Comparison of ENCODE assay signal across 9 cellular contexts in the genomic region with DNA sequence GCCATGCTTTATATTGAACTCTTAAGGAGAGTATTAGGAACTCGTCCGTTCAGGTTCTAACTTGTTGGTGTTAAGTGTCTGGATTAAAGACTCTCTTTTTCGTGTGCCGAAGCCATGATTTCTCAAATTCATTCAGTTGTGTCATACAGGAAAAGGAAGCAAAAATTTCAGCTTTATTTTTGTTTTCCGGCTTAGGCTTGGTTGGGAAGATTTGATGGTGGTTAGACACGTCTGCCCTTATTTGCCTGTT. TPM values are rescaled to one million over a fixed set of nuclear protein-coding genes. Genes with fewer than 3 reads are reported as not detected.
DNase-seq lines count a peak whose midpoint lies in the region; ATAC-seq, FAIRE-seq and TF ChIP-seq lines count a peak whose summit lies in the region.
"Had no signal": no experiment of that assay in that cellular context is flagged by ENCODE, and none has a peak within 500 bp of the region (broad histone marks: within the 10 kb centered on the region; RNA-seq: fewer than 3 reads in every experiment).

No MANE protein-coding gene starts in this region.

- TF ChIP-seq CTCF in bronchial epithelial cell (IDR thresholded peaks at IDR 0.05; ENCODE audit: insufficient read depth, low read length, severe bottlenecking), result no peak
- TF ChIP-seq CTCF in mesothelial cell of epicardium (IDR thresholded peaks at IDR 0.05; ENCODE audit: unreplicated experiment), result no peak

- H3K4me1 ChIP-seq in CD8-positive, alpha-beta memory T cell (ENCODE audit: insufficient read depth, low read length), result peaks cover 47% of the 10 kb centered on the region

- no peak for ATAC-seq in GM18868 (IDR thresholded peaks at IDR 0.05; ENCODE audit: unreplicated experiment)
- no peak for ATAC-seq in GM18519 (IDR thresholded peaks at IDR 0.05; ENCODE audit: low FRiP score, unreplicated experiment)

- peak overlapping the region; percentile 59 for H3K4me3 ChIP-seq in CD8-positive, alpha-beta memory T cell (ENCODE audit: low read length)
- H3K4me3 ChIP-seq in bronchial epithelial cell (ENCODE audit: low read depth, low read length), result peak overlapping the region; percentile 58

- peak overlapping the region; percentile 90 to 99 (median 93) for H3K4me3 Mint-ChIP-seq in CD8-positive, alpha-beta memory T cell
- H3K4me3 Mint-ChIP-seq in IgD-negative memory B cell (peak overlapping the region; percentile 84 to 96 (median 92)), mesothelial cell of epicardium (peak overlapping the region; percentile 87)

- H3K4me1 Mint-ChIP-seq in CD8-positive, alpha-beta memory T cell, result peaks cover 35 to 56% (median 48%) of the 10 kb centered on the region in 3 donors
- H3K4me1 Mint-ChIP-seq in IgD-negative memory B cell (peaks cover 29 to 40% (median 32%) of the 10 kb centered on the region in 3 donors), mesothelial cell of epicardium (peaks cover 27% of the 10 kb centered on the region)

- H3K36me3 Mint-ChIP-seq in CD8-positive, alpha-beta memory T cell, result peaks cover 0 to 38% (median 0%) of the 10 kb centered on the region in 3 donors
- H3K36me3 Mint-ChIP-seq in IgD-negative memory B cell, result no peaks in the 10 kb centered on the region
- H3K36me3 Mint-ChIP-seq in mesothelial cell of epicardium, result peaks cover 6% of the 10 kb centered on the region

- no peaks in the 10 kb centered on the region for H3K27me3 Mint-ChIP-seq in CD8-positive, alpha-beta memory T cell
- no peaks in the 10 kb centered on the region for H3K27me3 Mint-ChIP-seq in IgD-negative memory B cell
- H3K27me3 Mint-ChIP-seq in mesothelial cell of epicardium (ENCODE audit: low read depth), result no peaks in the 10 kb centered on the region

- peak overlapping the region; percentile 89 to 99 (median 98) for H3K27ac Mint-ChIP-seq in CD8-positive, alpha-beta memory T cell
- H3K27ac Mint-ChIP-seq in IgD-negative memory B cell, result peak overlapping the region; percentile 93 to 97 (median 95)
- peak overlapping the region; percentile 97 for H3K27ac Mint-ChIP-seq in mesothelial cell of epicardium

- no peak for FAIRE-seq in bronchial epithelial cell (lab: Jason Lieb, UNC)

- peak in 1 of 5 donors; percentile 51 for DNase-seq in CD8-positive, alpha-beta memory T cell
- DNase-seq in bronchial epithelial cell (ENCODE audit: low read depth) (peak; percentile 79), mesothelial cell of epicardium (ENCODE audit: low spot score in 2 of 2, unreplicated experiment in 2 of 2) (no peak), NCI-H2081 (lab: John Stamatoyannopoulos, UW) (no peak), NCI-H1092 (lab: John Stamatoyannopoulos, UW) (no peak)

- H3K9me3 Mint-ChIP-seq in CD8-positive, alpha-beta memory T cell, result no peaks in the 10 kb centered on the region
- no peaks in the 10 kb centered on the region for H3K9me3 Mint-ChIP-seq in IgD-negative memory B cell
- no peaks in the 10 kb centered on the region for H3K9me3 Mint-ChIP-seq in mesothelial cell of epicardium

- H3K27me3 ChIP-seq in CD8-positive, alpha-beta memory T cell (ENCODE audit: insufficient read depth, low read length, poor library complexity, severe bottlenecking), result no peaks in the 10 kb centered on the region
- H3K27me3 ChIP-seq in bronchial epithelial cell (ENCODE audit: control insufficient read depth, insufficient read depth, low read length), result no peaks in the 10 kb centered on the region

- peak overlapping the region; percentile 70 for H3K27ac ChIP-seq in CD8-positive, alpha-beta memory T cell (ENCODE audit: low read depth, low read length)

- no peaks in the 10 kb centered on the region for H3K36me3 ChIP-seq in CD8-positive, alpha-beta memory T cell (ENCODE audit: insufficient read depth, low read length)
- H3K36me3 ChIP-seq in bronchial epithelial cell (ENCODE audit: control insufficient read depth, insufficient read depth, low read length), result peaks cover 18% of the 10 kb centered on the region

- CTCF ChIA-PET in CD8-positive, alpha-beta memory T cell (lab: Charles Lee), result interaction anchor here (0.9 to 3.1 kb wide), 4 partner anchors 22 to 84 kb away, joined by 3 to 9 read pairs (median 4); partner anchors contain the start of genes PRPF6 and TPD52L2

- POLR2A ChIA-PET in CD8-positive, alpha-beta memory T cell (lab: Charles Lee), result interaction anchor here (0.8 to 1.4 kb wide), 4 partner anchors 23 to 258 kb away, joined by 3 to 4 read pairs (median 4); partner anchors contain the start of gene TPD52L2

- H3K9me3 ChIP-seq in CD8-positive, alpha-beta memory T cell (ENCODE audit: low read length), result no peaks in the 10 kb centered on the region

RNA-seq across cellular contexts. Expression of gene DNAJC5, which starts 0.9 kb away (rescaled TPM):
- 10 to 100 TPM; 38.9 to 40.9 TPM for total RNA-seq in CD8-positive, alpha-beta memory T cell
- polyA plus RNA-seq in CD8-positive, alpha-beta memory T cell, result 8.3 TPM
- polyA plus RNA-seq in IgD-negative memory B cell, result 5.2 TPM
- total RNA-seq in bronchial epithelial cell (120 and 121 TPM in 2 replicates), mesothelial cell of epicardium (40.6 to 43.2 TPM (median 41.6 TPM) in 3 replicates)

RNA-seq across cellular contexts. Expression of gene TPD52L2, which starts 30.7 kb away (rescaled TPM):
- 10 to 100 TPM; 60.0 to 64.4 TPM for total RNA-seq in CD8-positive, alpha-beta memory T cell
- polyA plus RNA-seq in CD8-positive, alpha-beta memory T cell, result 72.1 TPM
- polyA plus RNA-seq in IgD-negative memory B cell, result 80.4 TPM
- total RNA-seq in bronchial epithelial cell (172 and 184 TPM in 2 replicates), mesothelial cell of epicardium (73.1 to 77.3 TPM (median 73.8 TPM) in 3 replicates)

RNA-seq across cellular contexts. Expression of gene ABHD16B, which starts 34.5 kb away (rescaled TPM):
- not detected for total RNA-seq in CD8-positive, alpha-beta memory T cell
- polyA plus RNA-seq in CD8-positive, alpha-beta memory T cell, result not detected
- 0.19 TPM for polyA plus RNA-seq in IgD-negative memory B cell
- total RNA-seq in bronchial epithelial cell (not detected in 2 replicates), mesothelial cell of epicardium (not detected in 3 replicates)
- total RNA-seq: RPMI7951 had no signal
